In the genomic region with DNA sequence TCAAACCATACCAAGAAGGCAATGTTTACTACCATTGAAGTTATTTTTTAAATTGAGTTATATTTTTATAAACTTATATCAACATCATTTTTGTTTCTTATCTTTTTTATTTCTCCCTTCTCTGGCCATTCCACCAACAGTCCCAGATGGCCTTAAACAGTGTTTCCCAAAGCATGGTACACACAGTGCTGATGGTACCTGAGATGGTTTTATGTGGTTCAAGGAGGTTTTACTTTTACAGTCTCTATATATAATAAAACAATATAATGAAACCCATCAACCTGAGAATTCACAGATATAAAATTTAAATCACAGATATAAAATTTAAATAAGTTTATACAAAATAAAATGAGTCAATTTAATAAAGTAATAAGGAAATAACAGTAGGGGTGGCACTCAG, we compare ENCODE assay signal across 36 cellular contexts.
DNase-seq lines count a peak whose midpoint lies in the region; ATAC-seq, FAIRE-seq and TF ChIP-seq lines count a peak whose summit lies in the region.
"Had no signal": no experiment of that assay in that cellular context is flagged by ENCODE, and none has a peak within 500 bp of the region (broad histone marks: within the 10 kb centered on the region; RNA-seq: fewer than 3 reads in every experiment).

No MANE protein-coding gene starts in this region.

- peaks cover 3% of the 10 kb centered on the region; the same call in 1 of the 3 replicates for H3K9me3 Mint-ChIP-seq in GM23338
- H3K9me3 Mint-ChIP-seq: CD4-positive, alpha-beta memory T cell; CD4-positive, alpha-beta T cell; CD8-positive, alpha-beta memory T cell; CD8-positive, alpha-beta T cell had no signal

- no peak overlapping the region for H2AFZ ChIP-seq in GM23338

- H3K27me3 ChIP-seq in pancreas (no peaks in the 10 kb centered on the region), GM23338 (ENCODE audit: insufficient read depth) (no peaks in the 10 kb centered on the region)
- H3K27me3 ChIP-seq: BE2C; BLaER1; BLaER1 treated with 17β-estradiol and CSF1 and Interleukin-3, amounts not matched to agents 10 nM and 100 nM had no signal

- H3K4me2 ChIP-seq in GM23338 = no peak overlapping the region
- H3K4me2 ChIP-seq: A549; BLaER1; BLaER1 treated with 17β-estradiol and CSF1 and Interleukin-3, amounts not matched to agents 10 nM and 100 nM had no signal

- no peaks in the 10 kb centered on the region for H3F3A ChIP-seq in GM23338 (replicated peaks; ENCODE audit: low read depth)

- H3K4me3 ChIP-seq in mucosa of descending colon (no peak overlapping the region), pancreas (no peak overlapping the region), GM23338 (no peak overlapping the region)
- H3K4me3 ChIP-seq: A549; BLaER1; BLaER1 treated with 17β-estradiol and CSF1 and Interleukin-3, amounts not matched to agents 10 nM and 100 nM had no signal

- peaks cover 10% of the 10 kb centered on the region for H3K4me1 ChIP-seq in mucosa of descending colon (ENCODE audit: low read depth)
- no peaks in the 10 kb centered on the region for H3K4me1 ChIP-seq in pancreas
- no peaks in the 10 kb centered on the region for H3K4me1 ChIP-seq in GM23338 (ENCODE audit: insufficient read depth)
- H3K4me1 ChIP-seq: A549; BE2C; BLaER1; BLaER1 treated with 17β-estradiol and CSF1 and Interleukin-3, amounts not matched to agents 10 nM and 100 nM; Caco-2 had no signal

- H3K27me3 Mint-ChIP-seq in GM23338 (ENCODE audit: insufficient read depth, low read depth, poor library complexity) = no peaks in the 10 kb centered on the region
- H3K27me3 Mint-ChIP-seq: B cell; CD4-positive, alpha-beta memory T cell; CD4-positive, alpha-beta T cell had no signal

- H3K36me3 Mint-ChIP-seq in GM23338 (ENCODE audit: low read depth) = no peaks in the 10 kb centered on the region
- H3K36me3 Mint-ChIP-seq: CD14-positive monocyte; CD4-positive, alpha-beta memory T cell; CD4-positive, CD25-positive, alpha-beta regulatory T cell; CD8-positive, alpha-beta memory T cell; CD8-positive, alpha-beta T cell had no signal

- no peaks in the 10 kb centered on the region for H3K79me2 ChIP-seq in GM23338 (replicated peaks; ENCODE audit: insufficient read depth)

- no peaks in the 10 kb centered on the region for H3K4me1 Mint-ChIP-seq in GM23338
- H3K4me1 Mint-ChIP-seq: B cell; CD14-positive monocyte; CD8-positive, alpha-beta memory T cell had no signal

- TF ChIP-seq CTCF in mucosa of descending colon (IDR thresholded peaks at IDR 0.05) = no peak
- no peak for TF ChIP-seq CTCF in pancreas (IDR thresholded peaks at IDR 0.05)
- TF ChIP-seq CTCF in GM23338 (conservative IDR thresholded peaks at IDR 0.05; ENCODE audit: low read depth in 2 of 2) = no peak

- H3K27ac ChIP-seq in pancreas = no peak overlapping the region
- H3K27ac ChIP-seq in GM23338 (ENCODE audit: low read depth) = no peak overlapping the region
- H3K27ac ChIP-seq: 22Rv1; A549; BLaER1; BLaER1 treated with 17β-estradiol and CSF1 and Interleukin-3, amounts not matched to agents 10 nM and 100 nM; C4-2B had no signal

- H3K36me3 ChIP-seq in mucosa of descending colon (ENCODE audit: low read depth) = no peaks in the 10 kb centered on the region
- no peaks in the 10 kb centered on the region for H3K36me3 ChIP-seq in pancreas
- no peaks in the 10 kb centered on the region for H3K36me3 ChIP-seq in GM23338 (ENCODE audit: insufficient read depth)
- H3K36me3 ChIP-seq: BE2C; BLaER1; BLaER1 treated with 17β-estradiol and CSF1 and Interleukin-3, amounts not matched to agents 10 nM and 100 nM had no signal

- H3K9me3 ChIP-seq in mucosa of descending colon (peaks cover 4% of the 10 kb centered on the region), pancreas (no peaks in the 10 kb centered on the region)
- H3K9me3 ChIP-seq: A549; BE2C; BLaER1; BLaER1 treated with 17β-estradiol and CSF1 and Interleukin-3, amounts not matched to agents 10 nM and 100 nM had no signal

- no peak overlapping the region for H3K27ac Mint-ChIP-seq in GM23338
- H3K27ac Mint-ChIP-seq: B cell; CD14-positive monocyte; CD4-positive, alpha-beta memory T cell; CD4-positive, alpha-beta T cell; CD4-positive, CD25-positive, alpha-beta regulatory T cell; CD8-positive, alpha-beta memory T cell; CD8-positive, alpha-beta T cell had no signal

- FAIRE-seq in colon (lab: Jason Lieb, UNC) (peak; percentile 93), pancreas (lab: Jason Lieb, UNC) (peak; percentile 82)
- FAIRE-seq: A549, D721Med had no signal

- H4K20me1 ChIP-seq in GM23338 (replicated peaks; ENCODE audit: insufficient read depth) = no peaks in the 10 kb centered on the region
- H4K20me1 ChIP-seq: BLaER1; BLaER1 treated with 17β-estradiol and CSF1 and Interleukin-3, amounts not matched to agents 10 nM and 100 nM had no signal

- no peak overlapping the region for H3K4me3 Mint-ChIP-seq in GM23338
- H3K4me3 Mint-ChIP-seq: B cell; CD14-positive monocyte; CD4-positive, alpha-beta memory T cell; CD4-positive, alpha-beta T cell; CD4-positive, CD25-positive, alpha-beta regulatory T cell; CD8-positive, alpha-beta memory T cell; CD8-positive, alpha-beta T cell had no signal

- DNase-seq in left colon = no peak
- no peak for DNase-seq in mucosa of descending colon
- DNase-seq in pancreas = no peak
- no peak for DNase-seq in RKO (ENCODE audit: low spot score)
- DNase-seq in GM23338 (ENCODE audit: low spot score) = no peak
- DNase-seq in NCI-H1417 treated with DMSO at 0.1 percent for 48 hours (lab: John Stamatoyannopoulos, UW) = no peak
- DNase-seq in SKM-1 treated with dmso at 0.1 percent for 144 hours (lab: John Stamatoyannopoulos, UW; ENCODE audit: unreplicated experiment) = no peak
- DNase-seq: 8988T; ACHN; AML-193; BE2C; C1 segment of cervical spinal cord; Caco-2; Calu3; CD4-positive, alpha-beta memory T cell; CD4-positive, alpha-beta T cell; CD4-positive, CD25-positive, alpha-beta regulatory T cell; CD8-positive, alpha-beta memory T cell; CD8-positive, alpha-beta T cell; COR-L47; DMS 273 treated with DMSO at 0.1 percent for 48 hours; DMS153; DMS53; DMS79; DMS79 treated with DMSO at 0.1 percent for 48 hours; DND-41; EL had no signal

- no peaks in the 10 kb centered on the region for H3K9me2 ChIP-seq in GM23338 (ENCODE audit: insufficient read depth)

- intact Hi-C loops in left colon (cut with DNase I, micrococcal nuclease) (no loop called here), mucosa of descending colon (cut with DNase I, micrococcal nuclease) (no loop called here), pancreas (cut with DNase I) (no loop called here)

- ATAC-seq in left colon = peak; percentile 96
- peak; percentile 92 for ATAC-seq in mucosa of descending colon
- ATAC-seq in pancreas = no peak
- no peak for ATAC-seq in GM23338
- ATAC-seq: A549; CD8-positive, alpha-beta T cell had no signal

TF ChIP-seq in GM23338, 12 proteins besides CTCF, POLR2A, EP300 and RAD21 (continues in another document):
- TF ChIP-seq ZNF114 (CRISPR knock-in tag; IDR thresholded peaks at IDR 0.05) (no peak), ZNF331 (CRISPR knock-in tag; IDR thresholded peaks at IDR 0.05; ENCODE audit: low read depth) (no peak), NANOG (IDR thresholded peaks at IDR 0.05; ENCODE audit: borderline replicate concordance) (no peak), JUNB (IDR thresholded peaks at IDR 0.05; ENCODE audit: unreplicated experiment) (no peak), EZH2phosphoT487 (IDR thresholded peaks at IDR 0.05; ENCODE audit: unreplicated experiment) (no peak), CREB1 (CRISPR knock-in tag; IDR thresholded peaks at IDR 0.05; ENCODE audit: low read depth) (no peak)
- TF ChIP-seq, protein P1, sequence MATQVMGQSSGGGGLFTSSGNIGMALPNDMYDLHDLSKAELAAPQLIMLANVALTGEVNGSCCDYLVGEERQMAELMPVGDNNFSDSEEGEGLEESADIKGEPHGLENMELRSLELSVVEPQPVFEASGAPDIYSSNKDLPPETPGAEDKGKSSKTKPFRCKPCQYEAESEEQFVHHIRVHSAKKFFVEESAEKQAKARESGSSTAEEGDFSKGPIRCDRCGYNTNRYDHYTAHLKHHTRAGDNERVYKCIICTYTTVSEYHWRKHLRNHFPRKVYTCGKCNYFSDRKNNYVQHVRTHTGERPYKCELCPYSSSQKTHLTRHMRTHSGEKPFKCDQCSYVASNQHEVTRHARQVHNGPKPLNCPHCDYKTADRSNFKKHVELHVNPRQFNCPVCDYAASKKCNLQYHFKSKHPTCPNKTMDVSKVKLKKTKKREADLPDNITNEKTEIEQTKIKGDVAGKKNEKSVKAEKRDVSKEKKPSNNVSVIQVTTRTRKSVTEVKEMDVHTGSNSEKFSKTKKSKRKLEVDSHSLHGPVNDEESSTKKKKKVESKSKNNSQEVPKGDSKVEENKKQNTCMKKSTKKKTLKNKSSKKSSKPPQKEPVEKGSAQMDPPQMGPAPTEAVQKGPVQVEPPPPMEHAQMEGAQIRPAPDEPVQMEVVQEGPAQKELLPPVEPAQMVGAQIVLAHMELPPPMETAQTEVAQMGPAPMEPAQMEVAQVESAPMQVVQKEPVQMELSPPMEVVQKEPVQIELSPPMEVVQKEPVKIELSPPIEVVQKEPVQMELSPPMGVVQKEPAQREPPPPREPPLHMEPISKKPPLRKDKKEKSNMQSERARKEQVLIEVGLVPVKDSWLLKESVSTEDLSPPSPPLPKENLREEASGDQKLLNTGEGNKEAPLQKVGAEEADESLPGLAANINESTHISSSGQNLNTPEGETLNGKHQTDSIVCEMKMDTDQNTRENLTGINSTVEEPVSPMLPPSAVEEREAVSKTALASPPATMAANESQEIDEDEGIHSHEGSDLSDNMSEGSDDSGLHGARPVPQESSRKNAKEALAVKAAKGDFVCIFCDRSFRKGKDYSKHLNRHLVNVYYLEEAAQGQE (IDR thresholded peaks at IDR 0.05; ENCODE audit: unreplicated experiment) = no peak
- TF ChIP-seq, protein P2, sequence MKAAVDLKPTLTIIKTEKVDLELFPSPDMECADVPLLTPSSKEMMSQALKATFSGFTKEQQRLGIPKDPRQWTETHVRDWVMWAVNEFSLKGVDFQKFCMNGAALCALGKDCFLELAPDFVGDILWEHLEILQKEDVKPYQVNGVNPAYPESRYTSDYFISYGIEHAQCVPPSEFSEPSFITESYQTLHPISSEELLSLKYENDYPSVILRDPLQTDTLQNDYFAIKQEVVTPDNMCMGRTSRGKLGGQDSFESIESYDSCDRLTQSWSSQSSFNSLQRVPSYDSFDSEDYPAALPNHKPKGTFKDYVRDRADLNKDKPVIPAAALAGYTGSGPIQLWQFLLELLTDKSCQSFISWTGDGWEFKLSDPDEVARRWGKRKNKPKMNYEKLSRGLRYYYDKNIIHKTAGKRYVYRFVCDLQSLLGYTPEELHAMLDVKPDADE (IDR thresholded peaks at IDR 0.05) = no peak

Comparison
In these comparisons a context has a peak if more than half of its experiments do, and no peak if none do; other contexts are left out.
1. ATAC-seq: peak in left colon (single experiment) and mucosa of descending colon (single experiment); none in pancreas (0 of 4) and GM23338 (single experiment).